In genomic region chr19:35755160-35755549, GRCh38 we compare ENCODE assay signal across 10 cellular contexts. TPM values are rescaled to one million over a fixed set of nuclear protein-coding genes. Genes with fewer than 3 reads are reported as not detected.
A peak's percentile ranks its signal among the peaks of the same experiment; 100 is the strongest.
DNase-seq lines count a peak whose midpoint lies in the region; ATAC-seq and TF ChIP-seq lines count a peak whose summit lies in the region.
"Had no signal": no experiment of that assay in that cellular context is flagged by ENCODE, and none has a peak within 500 bp of the region (broad histone marks: within the 10 kb centered on the region; RNA-seq: fewer than 3 reads in every experiment).

No MANE protein-coding gene starts in this region.

- peaks cover 18 to 33% (median 25%) of the 10 kb centered on the region in 3 donors for H3K27me3 Mint-ChIP-seq in CD14-positive monocyte (ENCODE audit: low read depth in 3 of 3)

- no peak overlapping the region for H3K27ac ChIP-seq in RWPE2 (ENCODE audit: poor library complexity, severe bottlenecking)
- peak overlapping the region; percentile 73 to 79 for H3K27ac ChIP-seq in prostate gland

- no peak for ATAC-seq in RWPE2 (ENCODE audit: low read depth)

- H3K4me3 ChIP-seq in RWPE2 (ENCODE audit: severe bottlenecking), result no peak overlapping the region
- H3K4me3 ChIP-seq in foreskin fibroblast (ENCODE audit: low read depth in 1 of 2, low read length in 2 of 2), result peak overlapping the region; percentile 68 to 77
- H3K4me3 ChIP-seq in prostate gland, result peak overlapping the region; percentile 27 to 97

- no peaks in the 10 kb centered on the region for H3K27me3 ChIP-seq in RWPE2 (ENCODE audit: insufficient read depth, poor library complexity, severe bottlenecking)
- H3K27me3 ChIP-seq in prostate gland (replicated peaks; ENCODE audit: insufficient read depth), result no peaks in the 10 kb centered on the region

- no peak for TF ChIP-seq CTCF in CD14-positive monocyte (IDR thresholded peaks at IDR 0.05)
- TF ChIP-seq CTCF in RWPE2 (IDR thresholded peaks at IDR 0.05; ENCODE audit: poor library complexity, severe bottlenecking), result no peak
- TF ChIP-seq CTCF in foreskin fibroblast (IDR thresholded peaks at IDR 0.05; ENCODE audit: low read depth, low read length), result no peak
- no peak for TF ChIP-seq CTCF in prostate gland (IDR thresholded peaks at IDR 0.05)

- DNase-seq in CD14-positive monocyte (ENCODE audit: low spot score), result no peak
- DNase-seq in RWPE2 (ENCODE audit: low spot score), result peak; percentile 42
- no peak for DNase-seq in foreskin fibroblast
- DNase-seq in prostate gland (ENCODE audit: low spot score), result no peak
- DNase-seq in ecto neural progenitor cell (ENCODE audit: low spot score), result no peak
- no peak for DNase-seq in activated CD4-positive, alpha-beta T cell treated with anti-CD3 and anti-CD28 coated beads, Interleukin-2, amount 50 U/mL, for 48 hours
- no peak for DNase-seq in NCI-H510A treated with DMSO at 0.1 percent for 48 hours (lab: John Stamatoyannopoulos, UW)
- DNase-seq in NCI-H128 (lab: John Stamatoyannopoulos, UW; ENCODE audit: unreplicated experiment), result no peak
- DNase-seq: hippocampal formation, NCI-H1436 treated with DMSO at 0.1 percent for 48 hours had no signal

- intact Hi-C loops in CD14-positive monocyte (cut with micrococcal nuclease) (loop anchor here in 1 of 2 donors (5.0 to 10.0 kb wide), 2 partner anchors 257 to 360 kb away; partner anchors contain the start of genes ALKBH6, OVOL3, POLR2I and TBCB), prostate gland (cut with DNase I) (loop anchor here (5.0 to 10.0 kb wide), 2 partner anchors 182 to 300 kb away; partner anchors contain the start of genes LRFN3, THAP8 and WDR62)

- peaks cover 34 to 43% of the 10 kb centered on the region in 2 donors for H3K36me3 Mint-ChIP-seq in CD14-positive monocyte

- TF ChIP-seq POLR2A in prostate gland (IDR thresholded peaks at IDR 0.05), result no peak

- H3K36me3 ChIP-seq in RWPE2 (ENCODE audit: low read depth) (peaks cover 13% of the 10 kb centered on the region), prostate gland (peaks cover 0 to 17% of the 10 kb centered on the region in 2 donors)

- H3K9me3 Mint-ChIP-seq in CD14-positive monocyte, result peaks cover 0 to 8% (median 3%) of the 10 kb centered on the region in 7 donors

- H3K4me1 ChIP-seq in RWPE2 (ENCODE audit: insufficient read depth, poor library complexity, severe bottlenecking), result no peaks in the 10 kb centered on the region
- peaks cover 6% of the 10 kb centered on the region for H3K4me1 ChIP-seq in prostate gland (replicated peaks)

- peak overlapping the region in 1 of 7 donors; percentile 2 for H3K27ac Mint-ChIP-seq in CD14-positive monocyte

- 30% methylated on average over 16 of the region's 16 CpGs for WGBS in prostate gland

- no peaks in the 10 kb centered on the region for H3K9me3 ChIP-seq in RWPE2 (ENCODE audit: severe bottlenecking)
- no peaks in the 10 kb centered on the region for H3K9me3 ChIP-seq in prostate gland

- peaks cover 34% of the 10 kb centered on the region for H3K4me1 Mint-ChIP-seq in CD14-positive monocyte

- peak overlapping the region; percentile 47 to 85 for H3K4me3 Mint-ChIP-seq in CD14-positive monocyte

RNA-seq across cellular contexts. Expression of gene HSPB6, which starts 1.7 kb away (rescaled TPM):
- polyA plus RNA-seq in CD14-positive monocyte, result not detected
- 10 to 100 TPM; 32.2 to 78.5 TPM for total RNA-seq in prostate gland

RNA-seq across cellular contexts. Expression of gene PROSER3, which starts 2.8 kb away (rescaled TPM):
- polyA plus RNA-seq in CD14-positive monocyte, result 1 to 10 TPM; 1.8 to 2.9 TPM
- 10 to 100 TPM; 13.6 to 19.2 TPM for total RNA-seq in prostate gland

RNA-seq across cellular contexts. Expression of gene LIN37, which starts 6.8 kb away (rescaled TPM):
- 1 to 10 TPM; 5.6 to 7.2 TPM for polyA plus RNA-seq in CD14-positive monocyte
- total RNA-seq in prostate gland, result 10 to 100 TPM in 1 of 2 donors, 1 to 10 TPM in 1; 4.2 to 13.0 TPM

RNA-seq across cellular contexts. Expression of gene PSENEN, which starts 9.7 kb away (rescaled TPM):
- polyA plus RNA-seq in CD14-positive monocyte, result 100 to 1,000 TPM; 129 to 149 TPM
- 10 to 100 TPM; 39.9 to 65.2 TPM for total RNA-seq in prostate gland

RNA-seq across cellular contexts. Expression of gene U2AF1L4, which starts 9.9 kb away (rescaled TPM):
- polyA plus RNA-seq in CD14-positive monocyte, result 1 to 10 TPM; 6.2 to 8.7 TPM
- 10 to 100 TPM; 14.6 to 45.0 TPM for total RNA-seq in prostate gland
